Comparison of ENCODE assay signal across 17 cellular contexts in genomic region chr10:6912929-6913328, GRCh38.
A peak's percentile ranks its signal among the peaks of the same experiment; 100 is the strongest.
DNase-seq lines count a peak whose midpoint lies in the region; ATAC-seq lines count a peak whose summit lies in the region.
"Had no signal": no experiment of that assay in that cellular context is flagged by ENCODE, and none has a peak within 500 bp of the region (broad histone marks: within the 10 kb centered on the region; RNA-seq: fewer than 3 reads in every experiment).

No MANE protein-coding gene starts in this region.

- peak overlapping the region; percentile 28; the same call in 1 of the 2 replicates for H3K4me2 ChIP-seq in BLaER1

- H3K36me3 ChIP-seq in BLaER1 (no peaks in the 10 kb centered on the region), rectal smooth muscle tissue (ENCODE audit: control insufficient read depth, insufficient read depth, low read length) (no peaks in the 10 kb centered on the region)
- H3K36me3 ChIP-seq: thyroid gland had no signal

- H3K4me1 ChIP-seq in BLaER1 (peaks cover 29% of the 10 kb centered on the region), rectal smooth muscle tissue (ENCODE audit: control insufficient read depth, insufficient read depth, low read length) (peaks cover 7% of the 10 kb centered on the region)
- H3K4me1 ChIP-seq: thyroid gland had no signal

- no peak overlapping the region for H3K9ac ChIP-seq in BLaER1
- no peak overlapping the region for H3K9ac ChIP-seq in rectal smooth muscle tissue (ENCODE audit: low read length)

- H3K27me3 ChIP-seq in BLaER1, result no peaks in the 10 kb centered on the region
- H3K27me3 ChIP-seq in rectal smooth muscle tissue (ENCODE audit: control insufficient read depth, insufficient read depth, low read length), result no peaks in the 10 kb centered on the region
- H3K27me3 ChIP-seq: thyroid gland had no signal

- no peak overlapping the region for H3K27ac ChIP-seq in BLaER1
- peak overlapping the region; percentile 28 for H3K27ac ChIP-seq in rectal smooth muscle tissue (ENCODE audit: low read depth, low read length)
- H3K27ac ChIP-seq: thyroid gland had no signal

- H3K4me3 ChIP-seq in BLaER1 (no peak overlapping the region), rectal smooth muscle tissue (ENCODE audit: low read length) (no peak overlapping the region)
- H3K4me3 ChIP-seq: thyroid gland had no signal

- H4K20me1 ChIP-seq in BLaER1, result no peaks in the 10 kb centered on the region

- peak; percentile 86 for DNase-seq in amniotic epithelial cell (ENCODE audit: low read depth)
- DNase-seq in amniotic stem cell (lab: John Stamatoyannopoulos, UW), result no peak
- no peak for DNase-seq in DMS79 treated with DMSO at 0.1 percent for 48 hours (lab: John Stamatoyannopoulos, UW)
- DNase-seq: activated CD4-positive, alpha-beta T cell treated with anti-CD3 and anti-CD28 coated beads, Interleukin-2, amount 10 ng/mL, durations not matched to agents 7 days and 5 days; activated naive CD8-positive, alpha-beta T cell treated with anti-CD3 and anti-CD28 coated beads for 36 hours; CD4-positive, alpha-beta T cell; GOT3; midbrain; naive thymus-derived CD8-positive, alpha-beta T cell; NCI-H524 treated with DMSO at 0.1 percent for 48 hours; stimulated activated CD4-positive, alpha-beta T cell treated with anti-CD3 and anti-CD28 coated beads, Interleukin-4, amount 100 ng/mL, for 1 hour; stimulated activated naive B cell treated with anti-CD40 and anti-IgM and Interleukin-4, amounts not matched to agents 10 μg/mL and 1 μg/mL and 100 μg/mL, for 72 hours; thyroid gland had no signal

- peaks cover 20% of the 10 kb centered on the region for H3K9me3 ChIP-seq in BLaER1
- H3K9me3 ChIP-seq: thyroid gland had no signal

- ATAC-seq in GM18858 (IDR thresholded peaks at IDR 0.05; ENCODE audit: unreplicated experiment) (peak; percentile 30), HG02623 (IDR thresholded peaks at IDR 0.05; ENCODE audit: unreplicated experiment) (no peak)
- ATAC-seq: naive thymus-derived CD8-positive, alpha-beta T cell had no signal
